Comparison of ENCODE assay signal across 1 cellular context in the genomic region with DNA sequence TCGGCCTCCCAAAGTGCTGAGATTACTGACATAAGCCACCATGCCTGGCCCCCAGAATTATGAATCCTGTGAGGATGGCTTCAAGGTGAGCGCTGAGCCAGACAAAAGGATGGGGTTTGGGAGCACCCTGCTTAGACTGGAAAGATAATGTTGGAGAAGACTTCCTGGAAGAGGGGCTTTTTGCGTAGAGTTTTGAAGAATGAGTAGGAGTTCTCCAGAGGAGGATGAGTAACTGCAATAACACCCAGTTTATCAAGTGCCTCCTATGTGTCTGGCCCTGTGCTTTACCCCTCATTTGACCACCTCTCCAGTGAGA.
TF ChIP-seq lines count a peak whose summit lies in the region.

No MANE protein-coding gene starts in this region.

TF ChIP-seq in endothelial cell of umbilical vein, 7 proteins besides CTCF, POLR2A, EP300 and RAD21:
- TF ChIP-seq POLR2AphosphoS5 (IDR thresholded peaks at IDR 0.05; ENCODE audit: insufficient read depth, low read depth, low read length) (no peak), EZH2 (IDR thresholded peaks at IDR 0.05; ENCODE audit: borderline replicate concordance, low read depth, low read length, severe bottlenecking) (no peak), GATA2 (IDR thresholded peaks at IDR 0.05; ENCODE audit: insufficient read depth, insufficient read length, low read depth, low read length) (no peak), MYC (IDR thresholded peaks at IDR 0.05; ENCODE audit: low read depth, low read length) (no peak), FOS (IDR thresholded peaks at IDR 0.05; ENCODE audit: borderline replicate concordance, insufficient read depth, low read length) (no peak), JUN (IDR thresholded peaks at IDR 0.05; ENCODE audit: borderline replicate concordance, insufficient read depth, insufficient read length, low read depth) (no peak)
- TF ChIP-seq, protein P1, sequence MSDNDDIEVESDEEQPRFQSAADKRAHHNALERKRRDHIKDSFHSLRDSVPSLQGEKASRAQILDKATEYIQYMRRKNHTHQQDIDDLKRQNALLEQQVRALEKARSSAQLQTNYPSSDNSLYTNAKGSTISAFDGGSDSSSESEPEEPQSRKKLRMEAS (IDR thresholded peaks at IDR 0.05; ENCODE audit: insufficient read depth, insufficient read length) = no peak
